ENCODE assay signal across 13 cellular contexts in genomic region chr12:124741211-124741610, GRCh38.
A peak's percentile ranks its signal among the peaks of the same experiment; 100 is the strongest.
DNase-seq lines count a peak whose midpoint lies in the region; ATAC-seq, FAIRE-seq and TF ChIP-seq lines count a peak whose summit lies in the region.
"Had no signal": no experiment of that assay in that cellular context is flagged by ENCODE, and none has a peak within 500 bp of the region (broad histone marks: within the 10 kb centered on the region; RNA-seq: fewer than 3 reads in every experiment).

No MANE protein-coding gene starts in this region.

- H4K8ac ChIP-seq in IMR-90 (ENCODE audit: low read depth in 2 of 2, low read length in 2 of 2), result no peak overlapping the region
- H4K8ac ChIP-seq in mesenchymal stem cell (ENCODE audit: low read length), result peak overlapping the region; percentile 42

- H2BK120ac ChIP-seq in IMR-90 (ENCODE audit: low read depth, low read length) (peak overlapping the region; percentile 30; the same call in 1 of the 2 replicates), mesenchymal stem cell (ENCODE audit: low read depth, low read length) (peak overlapping the region; percentile 29)

- DNase-seq in IMR-90 (no peak), K562 (ENCODE audit: extremely low read depth in 1 of 4, low spot score in 3 of 4) (no peak), mesenchymal stem cell (no peak), stomach (no peak), ACHN (no peak)
- DNase-seq: AML-193, NCI-H1417 treated with DMSO at 0.1 percent for 48 hours had no signal

- H2BK20ac ChIP-seq in IMR-90 (ENCODE audit: low read depth, low read length), result peak overlapping the region; percentile 33; the same call in 1 of the 2 replicates

- peak overlapping the region; percentile 44; the same call in 1 of the 3 replicates for H2BK15ac ChIP-seq in IMR-90 (ENCODE audit: low read depth, low read length)
- peak overlapping the region; percentile 9 for H2BK15ac ChIP-seq in mesenchymal stem cell (ENCODE audit: low read depth, poor library complexity, severe bottlenecking)

- peak overlapping the region; percentile 78; the same call in 1 of the 2 replicates for H2AK5ac ChIP-seq in IMR-90 (ENCODE audit: low read depth, low read length)
- H2AK5ac ChIP-seq in mesenchymal stem cell (ENCODE audit: low read length, severe bottlenecking), result peak overlapping the region; percentile 66

- TF ChIP-seq EP300 in K562 (IDR thresholded peaks at IDR 0.05; ENCODE audit: low read length) (no peak), stomach (IDR thresholded peaks at IDR 0.05) (no peak)

- TF ChIP-seq POLR2A in IMR-90 (IDR thresholded peaks at IDR 0.05; ENCODE audit: low read depth, low read length), result no peak
- TF ChIP-seq POLR2A in K562 (conservative IDR thresholded peaks at IDR 0.05), result no peak
- no peak for TF ChIP-seq POLR2A in stomach (IDR thresholded peaks at IDR 0.05)

- H3K4me3 ChIP-seq in IMR-90 (ENCODE audit: insufficient read depth, low read depth, low read length) (no peak overlapping the region), K562 (no peak overlapping the region), mesenchymal stem cell (ENCODE audit: insufficient read depth in 1 of 2, low read depth in 1 of 2, low read length in 2 of 2) (no peak overlapping the region), stomach (no peak overlapping the region)
- H3K4me3 ChIP-seq: HAP-1, right atrium auricular region had no signal

- H2BK12ac ChIP-seq in mesenchymal stem cell (ENCODE audit: low read length in 2 of 2), result peak overlapping the region in 1 of 2 experiments; percentile 92

- no peaks in the 10 kb centered on the region; the same call in 1 of the 2 replicates for H4K20me1 ChIP-seq in IMR-90 (ENCODE audit: insufficient read depth, low read length)
- peaks cover 6% of the 10 kb centered on the region; the same call in 1 of the 2 replicates for H4K20me1 ChIP-seq in K562 (replicated peaks; ENCODE audit: control insufficient read depth, insufficient read depth, low read length)

- H4K5ac ChIP-seq in IMR-90 (ENCODE audit: low read depth, low read length), result no peak overlapping the region

- H3K4ac ChIP-seq in IMR-90 (ENCODE audit: low read depth, low read length) (peak overlapping the region; percentile 58), mesenchymal stem cell (ENCODE audit: low read depth in 1 of 2, low read length in 2 of 2) (peak overlapping the region in 1 of 2 experiments; percentile 9)

- H3K27ac ChIP-seq in IMR-90 (ENCODE audit: insufficient read depth, low read length) (no peak overlapping the region), K562 (ENCODE audit: extremely low read depth, low read depth, low read length) (no peak overlapping the region), mesenchymal stem cell (ENCODE audit: low read length, poor library complexity, severe bottlenecking) (peak overlapping the region; percentile 57), stomach (peak overlapping the region; percentile 70 to 91 (median 90))

- no peak overlapping the region for H2AFZ ChIP-seq in IMR-90 (replicated peaks; ENCODE audit: low read length, poor library complexity)
- no peak overlapping the region for H2AFZ ChIP-seq in K562 (ENCODE audit: low read depth, low read length)
- H2AFZ ChIP-seq in mesenchymal stem cell (ENCODE audit: low read depth, low read length), result no peak overlapping the region

- no peak overlapping the region for H3K9ac ChIP-seq in IMR-90 (ENCODE audit: low read depth, low read length)
- no peak overlapping the region for H3K9ac ChIP-seq in K562 (ENCODE audit: insufficient read depth in 1 of 2, low read depth in 2 of 2, low read length in 2 of 2)
- H3K9ac ChIP-seq in mesenchymal stem cell (ENCODE audit: low read length), result no peak overlapping the region

- dilution Hi-C loops in IMR-90 (cut with HindIII; ENCODE audit: low sequenced_read_pairs, unreplicated experiment), result no loop called here

- peak overlapping the region; percentile 26; the same call in 1 of the 2 replicates for H3K18ac ChIP-seq in IMR-90 (ENCODE audit: low read depth, low read length)
- H3K18ac ChIP-seq in mesenchymal stem cell (ENCODE audit: low read depth in 1 of 2, low read length in 2 of 2), result peak overlapping the region; percentile 29 to 87

- H3K14ac ChIP-seq in IMR-90 (replicated peaks; ENCODE audit: low read depth, low read length), result no peak overlapping the region
- H3K14ac ChIP-seq in mesenchymal stem cell (ENCODE audit: low read length in 2 of 2), result no peak overlapping the region

- H3K79me1 ChIP-seq in IMR-90 (ENCODE audit: low read depth in 1 of 2, low read length in 2 of 2), result no peaks in the 10 kb centered on the region
- no peaks in the 10 kb centered on the region for H3K79me1 ChIP-seq in mesenchymal stem cell (replicated peaks; ENCODE audit: low read length, poor library complexity, severe bottlenecking)

- H3K79me2 ChIP-seq in K562 (ENCODE audit: control insufficient read depth, insufficient read depth, low read length), result no peaks in the 10 kb centered on the region

- no peaks in the 10 kb centered on the region for H3K27me3 ChIP-seq in IMR-90 (ENCODE audit: control insufficient read depth, insufficient read depth, low read length)
- no peaks in the 10 kb centered on the region for H3K27me3 ChIP-seq in K562 (ENCODE audit: control insufficient read depth in 2 of 2, insufficient read depth in 2 of 2, low read length in 2 of 2)
- H3K27me3 ChIP-seq in mesenchymal stem cell (ENCODE audit: control insufficient read depth in 1 of 2, insufficient read depth in 1 of 2, low read length in 2 of 2), result no peaks in the 10 kb centered on the region
- no peaks in the 10 kb centered on the region for H3K27me3 ChIP-seq in stomach
- H3K27me3 ChIP-seq: right atrium auricular region had no signal

- no peak for FAIRE-seq in K562 (lab: Jason Lieb, UNC)
- FAIRE-seq: colon had no signal

- H4K91ac ChIP-seq in IMR-90 (ENCODE audit: insufficient read depth, low read depth, low read length) (no peak overlapping the region), mesenchymal stem cell (ENCODE audit: low read length) (peak overlapping the region; percentile 64)

- H3K4me2 ChIP-seq in IMR-90 (ENCODE audit: low read depth, low read length) (no peak overlapping the region), K562 (ENCODE audit: insufficient read depth, low read length) (no peak overlapping the region), mesenchymal stem cell (ENCODE audit: low read length, poor library complexity, severe bottlenecking) (no peak overlapping the region)

- no peak overlapping the region for H3K23ac ChIP-seq in IMR-90 (ENCODE audit: low read depth, low read length)
- H3K23ac ChIP-seq in mesenchymal stem cell (ENCODE audit: low read length in 2 of 2), result no peak overlapping the region

- no peak overlapping the region for H3K56ac ChIP-seq in IMR-90 (ENCODE audit: extremely low read depth, insufficient read depth, low read length)

- WGBS in IMR-90 (ENCODE audit: extremely low coverage in 2 of 2, insufficient read length in 1 of 2), 2 experiments, result 96% methylated on average over 5 of the region's 7 CpGs; no CpG with 5 or more reads in 1 of the 2 experiments
- WGBS in K562 (ENCODE audit: insufficient coverage, low coverage, missing lambda C conversion rate), result 39% methylated on average over 6 of the region's 7 CpGs
- WGBS in mesenchymal stem cell, result 95% methylated on average over 7 of the region's 7 CpGs
- 70 to 87% (median 80%) methylated on average over 7 of the region's 7 CpGs for WGBS in stomach, 5 donors

- TF ChIP-seq CTCF in IMR-90 (conservative IDR thresholded peaks at IDR 0.05; ENCODE audit: low read depth, low read length), result no peak
- TF ChIP-seq CTCF in K562 (IDR thresholded peaks at IDR 0.05 in 2 of 3, conservative IDR thresholded peaks at IDR 0.05 in 1 of 3; ENCODE audit: insufficient read depth in 2 of 3, low read depth in 1 of 3, low read length in 3 of 3), result no peak
- no peak for TF ChIP-seq CTCF in stomach (IDR thresholded peaks at IDR 0.05)

- CTCF ChIA-PET in IMR-90 (lab: Yijun Ruan, JAX) (interaction anchor here (1.1 to 2.9 kb wide), 2 partner anchors 24 to 223 kb away, joined by 4 to 13 read pairs; no protein-coding TSS in a partner anchor), K562 (lab: Yijun Ruan, JAX; ENCODE audit: low intra/inter-chr PET ratio) (no interaction called here)

- H2AK9ac ChIP-seq in IMR-90 (replicated peaks; ENCODE audit: low read depth, low read length, poor library complexity), result peak overlapping the region; percentile 7

- ATAC-seq in IMR-90 (ENCODE audit: low read depth) (no peak), K562 (no peak), GM18858 (IDR thresholded peaks at IDR 0.05; ENCODE audit: unreplicated experiment) (no peak), GM21786 (IDR thresholded peaks at IDR 0.05; ENCODE audit: unreplicated experiment) (no peak), HG03469 (IDR thresholded peaks at IDR 0.05; ENCODE audit: unreplicated experiment) (no peak)

- H3K36me3 ChIP-seq in IMR-90 (ENCODE audit: control insufficient read depth, insufficient read depth, low read length) (no peaks in the 10 kb centered on the region), K562 (ENCODE audit: control insufficient read depth, insufficient read depth, low read length) (no peaks in the 10 kb centered on the region), mesenchymal stem cell (ENCODE audit: control insufficient read depth in 1 of 2, insufficient read depth in 2 of 2, low read depth in 1 of 2, low read length in 2 of 2) (no peaks in the 10 kb centered on the region), stomach (no peaks in the 10 kb centered on the region)
- H3K36me3 ChIP-seq: HAP-1, right atrium auricular region had no signal

- TF ChIP-seq RAD21 in IMR-90 (IDR thresholded peaks at IDR 0.05; ENCODE audit: low read length) (no peak), K562 (CRISPR knock-in tag; conservative IDR thresholded peaks at IDR 0.05 in 1 of 2, IDR thresholded peaks at IDR 0.05 in 1 of 2) (no peak)

- H3K4me1 ChIP-seq in IMR-90 (ENCODE audit: control insufficient read depth, insufficient read depth, low read length), result peaks cover 12% of the 10 kb centered on the region
- peaks cover 2 to 32% of the 10 kb centered on the region in 2 experiments; a peak in 4 of 5 replicates for H3K4me1 ChIP-seq in K562 (replicated peaks in 1 of 2; ENCODE audit: control insufficient read depth in 2 of 2, insufficient read depth in 2 of 2, low read length in 2 of 2)
- H3K4me1 ChIP-seq in mesenchymal stem cell (ENCODE audit: control insufficient read depth, insufficient read depth, low read depth, low read length), result peaks cover 45% of the 10 kb centered on the region
- H3K4me1 ChIP-seq in stomach, result peaks cover 49 to 89% (median 76%) of the 10 kb centered on the region in 4 donors

- intact Hi-C loops in IMR-90 (cut with micrococcal nuclease) (no loop called here), K562 (cut with micrococcal nuclease) (no loop called here), stomach (cut with DNase I; ENCODE audit: low total_unique reads) (no loop called here)

- no peaks in the 10 kb centered on the region; the same call in none of the 2 replicates for H3K9me1 ChIP-seq in IMR-90 (ENCODE audit: insufficient read depth, low read length)
- H3K9me1 ChIP-seq in K562 (ENCODE audit: control insufficient read depth, insufficient read depth, low read length), result no peaks in the 10 kb centered on the region

- POLR2A ChIA-PET in IMR-90 (lab: Charles Lee; ENCODE audit: unreplicated experiment) (no interaction called here), K562 (lab: Yijun Ruan, JAX) (interaction anchor here (0.6 to 1.5 kb wide), 3 partner anchors 11 to 300 kb away, joined by 3 to 4 read pairs (median 3); no protein-coding TSS in a partner anchor)

- H3K9me3 ChIP-seq in IMR-90 (ENCODE audit: control insufficient read depth, insufficient read depth, low read length) (peaks cover 7% of the 10 kb centered on the region), K562 (replicated peaks; ENCODE audit: control insufficient read depth, insufficient read depth, low read depth, low read length) (0 out of 2 replicates have a peak, but pooled peaks cover 2% of the 10 kb centered on the region), mesenchymal stem cell (ENCODE audit: control insufficient read depth, low read length) (peaks cover 7% of the 10 kb centered on the region), stomach (peaks cover 0 to 5% (median 0%) of the 10 kb centered on the region in 4 donors)
- H3K9me3 ChIP-seq: HAP-1, right atrium auricular region had no signal

- BruUV-seq in IMR-90 (replicated peaks; lab: Mats Ljungman, UMichigan) (no TSS peak), K562 (replicated peaks; lab: Mats Ljungman, UMichigan) (no TSS peak)

- in situ Hi-C loops in IMR-90 (cut with MboI; ENCODE audit: low sequenced_read_pairs) (no loop called here), K562 (cut with MboI) (no loop called here), ACHN (cut with HindIII; ENCODE audit: low pct_ligation_motif_present, low pct_unique_long_range_greater_than_20kb, low sequenced_read_pairs) (no loop called here)

- H2BK5ac ChIP-seq in IMR-90 (ENCODE audit: low read depth, low read length, poor library complexity, severe bottlenecking) (no peak overlapping the region), mesenchymal stem cell (ENCODE audit: low read depth, low read length, poor library complexity, severe bottlenecking) (no peak overlapping the region)

Comparison
In these comparisons a context has a peak if more than half of its experiments do, and no peak if none do; other contexts are left out.
1. H3K27ac ChIP-seq: peak in mesenchymal stem cell (single experiment) and stomach (5 of 5); none in IMR-90 (single experiment) and K562 (single experiment).